Comparison of ENCODE assay signal across 8 cellular contexts in the genomic region with DNA sequence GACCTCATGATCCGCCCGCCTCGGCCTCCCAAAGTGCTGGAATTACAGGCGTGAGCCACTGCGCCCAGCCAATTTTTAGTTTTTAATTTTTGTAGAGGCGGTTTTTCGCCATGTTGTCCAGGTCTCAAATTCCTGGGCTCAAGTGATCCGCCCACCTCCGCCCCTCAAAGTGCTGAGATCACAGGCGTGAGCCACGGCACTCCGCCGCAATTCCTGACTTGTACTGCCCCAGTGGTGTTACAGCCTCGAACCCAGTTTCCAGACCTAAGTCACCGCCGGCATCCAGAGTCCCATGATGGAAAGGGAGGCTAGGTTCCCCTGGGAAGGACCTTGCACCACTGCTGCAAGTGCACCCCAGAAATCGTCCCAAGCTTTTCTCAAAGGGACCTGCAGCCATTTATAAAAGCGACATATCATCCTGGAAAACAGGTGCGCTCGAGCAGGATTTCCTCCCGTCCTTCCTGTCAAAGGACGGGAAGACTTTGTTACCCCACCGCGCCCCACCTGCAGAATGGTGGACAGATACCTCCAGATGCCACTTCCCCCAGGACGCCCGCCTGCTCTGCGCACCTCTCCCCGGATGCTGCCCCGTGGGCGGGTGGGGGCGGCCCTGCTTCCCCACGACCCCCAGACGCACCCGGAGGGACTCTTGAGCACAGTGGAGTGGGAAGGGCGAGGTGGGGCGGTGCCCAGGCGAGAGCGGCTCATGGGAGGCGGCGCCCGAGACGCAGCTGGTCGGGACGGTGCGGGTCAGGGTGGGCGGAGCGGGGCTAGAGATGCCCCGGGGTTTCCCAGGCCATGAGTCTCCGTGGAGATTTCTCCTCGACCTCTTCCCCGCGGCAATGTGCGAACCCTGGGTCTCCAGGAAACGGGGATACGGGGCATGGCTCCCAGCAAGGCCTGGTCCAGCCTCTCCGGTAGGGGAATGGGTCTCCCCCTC. TPM values are rescaled to one million over a fixed set of nuclear protein-coding genes. Genes with fewer than 3 reads are reported as not detected.
DNase-seq lines count a peak whose midpoint lies in the region; ATAC-seq, FAIRE-seq and TF ChIP-seq lines count a peak whose summit lies in the region.

No MANE protein-coding gene starts in this region.

- H2AFZ ChIP-seq in OCI-LY7 (ENCODE audit: low read length) = peak overlapping the region; percentile 60; the same call in 1 of the 2 replicates

- no peaks in the 10 kb centered on the region for H3K9me3 Mint-ChIP-seq in activated naive CD4-positive, alpha-beta T cell treated with anti-CD3 and anti-CD28 coated beads for 36 hours
- H3K9me3 Mint-ChIP-seq in glutamatergic neuron (ENCODE audit: unreplicated experiment) = peaks cover 14% of the 10 kb centered on the region

- H3K79me2 ChIP-seq in OCI-LY7 (ENCODE audit: insufficient read depth, low read depth, low read length) = peaks cover 13% of the 10 kb centered on the region; the same call in 1 of the 2 replicates

- H3K4me3 ChIP-seq in OCI-LY7 (ENCODE audit: low read depth, low read length, poor library complexity, severe bottlenecking) (peak overlapping the region; percentile 86), ovary (peak overlapping the region; percentile 36)

- DNase-seq in COLO668 (lab: John Stamatoyannopoulos, UW; ENCODE audit: unreplicated experiment) (peak; percentile 90), OCI-LY7 (ENCODE audit: low spot score) (peak; percentile 61), glutamatergic neuron (peak; percentile 79), ovary (peak; percentile 78 to 88 (median 83)), H54 (ENCODE audit: insufficient read length, low spot score) (no peak)
- peak; percentile 57 for DNase-seq in activated naive CD4-positive, alpha-beta T cell treated with anti-CD3 and anti-CD28 coated beads for 36 hours

- H3K27ac ChIP-seq in OCI-LY7 (ENCODE audit: low read depth, low read length, poor library complexity, severe bottlenecking) (peak overlapping the region; percentile 90), ovary (peak overlapping the region; percentile 83 to 96)

- no peaks in the 10 kb centered on the region for H3K9me2 ChIP-seq in OCI-LY7 (ENCODE audit: insufficient read depth, low read length)

- POLR2A ChIA-PET in OCI-LY7 (lab: Charles Lee) = interaction anchor here (0.7 to 1.5 kb wide), 2 partner anchors 71 to 77 kb away, joined by 3 read pairs; no protein-coding TSS in a partner anchor

- WGBS in ovary, 3 donors = 32 to 52% (median 32%) methylated on average over 54 to 56 of the region's 56 CpGs

- CTCF ChIA-PET in OCI-LY7 (lab: Charles Lee; ENCODE audit: unreplicated experiment) = no interaction called here
- CTCF ChIA-PET in activated naive CD4-positive, alpha-beta T cell treated with anti-CD3 and anti-CD28 coated beads for 36 hours (lab: Charles Lee) = interaction anchor here (1.8 to 2.8 kb wide), 2 partner anchors 13 to 137 kb away, joined by 5 to 17 read pairs; a partner anchor contains a TSS

- peak overlapping the region; percentile 89 for H3K4me2 ChIP-seq in OCI-LY7 (ENCODE audit: low read length)

- no peaks in the 10 kb centered on the region for H3K27me3 Mint-ChIP-seq in activated naive CD4-positive, alpha-beta T cell treated with anti-CD3 and anti-CD28 coated beads for 36 hours (ENCODE audit: low read depth)
- peaks cover 11% of the 10 kb centered on the region for H3K27me3 Mint-ChIP-seq in glutamatergic neuron (ENCODE audit: unreplicated experiment)

- H3K27ac Mint-ChIP-seq in activated naive CD4-positive, alpha-beta T cell treated with anti-CD3 and anti-CD28 coated beads for 36 hours = peak overlapping the region; percentile 100
- peak overlapping the region; percentile 99 for H3K27ac Mint-ChIP-seq in glutamatergic neuron (ENCODE audit: unreplicated experiment)

- peaks cover 38% of the 10 kb centered on the region for H3K36me3 ChIP-seq in OCI-LY7 (ENCODE audit: insufficient read depth, low read length)
- H3K36me3 ChIP-seq in ovary = no peaks in the 10 kb centered on the region

- TF ChIP-seq CTCF in OCI-LY7 (conservative IDR thresholded peaks at IDR 0.05; ENCODE audit: low read length) (no peak), glutamatergic neuron (IDR thresholded peaks at IDR 0.05; ENCODE audit: partially characterized antibody, unreplicated experiment) (no peak), ovary (IDR thresholded peaks at IDR 0.05) (no peak)

- no peaks in the 10 kb centered on the region for H4K20me1 ChIP-seq in OCI-LY7 (ENCODE audit: insufficient read depth, low read length)

- H3K27me3 ChIP-seq in ovary = no peaks in the 10 kb centered on the region

- TF ChIP-seq POLR2A in ovary (IDR thresholded peaks at IDR 0.05) (peak; percentile 53), H54 (IDR thresholded peaks at IDR 0.05; ENCODE audit: low read depth, low read length) (no peak)

- peaks cover 9% of the 10 kb centered on the region for H3K4me1 ChIP-seq in OCI-LY7 (ENCODE audit: insufficient read depth, low read length, poor library complexity, severe bottlenecking)
- H3K4me1 ChIP-seq in ovary (ENCODE audit: insufficient read depth) = no peaks in the 10 kb centered on the region

- peaks cover 26% of the 10 kb centered on the region for H3K36me3 Mint-ChIP-seq in activated naive CD4-positive, alpha-beta T cell treated with anti-CD3 and anti-CD28 coated beads for 36 hours (ENCODE audit: low read depth)
- peaks cover 5% of the 10 kb centered on the region for H3K36me3 Mint-ChIP-seq in glutamatergic neuron (ENCODE audit: unreplicated experiment)

- intact Hi-C loops in OCI-LY7 (cut with micrococcal nuclease; ENCODE audit: unreplicated experiment) (no loop called here), ovary (cut with DNase I) (no loop called here)
- intact Hi-C loops in activated naive CD4-positive, alpha-beta T cell treated with anti-CD3 and anti-CD28 coated beads for 36 hours (cut with micrococcal nuclease) = loop anchor here (5.0 kb wide), 5 partner anchors 45 to 470 kb away; a partner anchor contains a TSS

- TF ChIP-seq EP300 in ovary (IDR thresholded peaks at IDR 0.05) = no peak

- H3K9me3 ChIP-seq in OCI-LY7 (ENCODE audit: low read length) (no peaks in the 10 kb centered on the region), ovary (no peaks in the 10 kb centered on the region)

- ATAC-seq in GM19395 (IDR thresholded peaks at IDR 0.05; ENCODE audit: unreplicated experiment) = peak; percentile 59
- ATAC-seq in HG03457 (IDR thresholded peaks at IDR 0.05; ENCODE audit: unreplicated experiment) = peak; percentile 35

- H3K4me1 Mint-ChIP-seq in activated naive CD4-positive, alpha-beta T cell treated with anti-CD3 and anti-CD28 coated beads for 36 hours (ENCODE audit: low read depth) = peaks cover 11% of the 10 kb centered on the region
- H3K4me1 Mint-ChIP-seq in glutamatergic neuron (ENCODE audit: low read depth, unreplicated experiment) = peaks cover 3% of the 10 kb centered on the region

- no TSS peak for BruUV-seq in OCI-LY7 (replicated peaks; lab: Mats Ljungman, UMichigan)

- H3K4me3 Mint-ChIP-seq in activated naive CD4-positive, alpha-beta T cell treated with anti-CD3 and anti-CD28 coated beads for 36 hours = peak overlapping the region; percentile 94
- peak overlapping the region; percentile 99 for H3K4me3 Mint-ChIP-seq in glutamatergic neuron (ENCODE audit: unreplicated experiment)

- FAIRE-seq in H54 (lab: Jason Lieb, UNC) = no peak

RNA-seq across cellular contexts. Expression of a gene that starts 1.0 kb away (rescaled TPM):
- 4,261 and 4,291 TPM in 2 replicates for total RNA-seq in OCI-LY7 (2014; rRNA removed; shearing (Covaris generic))
- total RNA-seq in OCI-LY7 (2022) = 2,447 and 2,466 TPM in 2 replicates
- total RNA-seq in activated naive CD4-positive, alpha-beta T cell treated with anti-CD3 and anti-CD28 coated beads for 36 hours = 1,000 to 10,000 TPM; 3,331 to 3,466 TPM
- 1,779 TPM for total RNA-seq in glutamatergic neuron (ENCODE audit: unreplicated experiment)
- total RNA-seq in ovary = over 10,000 TPM in 1 of 7 donors, 1,000 to 10,000 TPM in 6; 6,380 to 12,508 (median 7,126) TPM
- over 10,000 TPM in 1 of 2 donors, 1,000 to 10,000 TPM in 1; 4,233 to 12,949 TPM for polyA plus RNA-seq in ovary

RNA-seq across cellular contexts. Expression of a gene that starts 11.8 kb away (rescaled TPM):
- 13.4 and 23.1 TPM in 2 replicates for total RNA-seq in OCI-LY7 (2014; rRNA removed; shearing (Covaris generic))
- total RNA-seq in OCI-LY7 (2022) (21.5 and 30.1 TPM in 2 replicates), glutamatergic neuron (ENCODE audit: unreplicated experiment) (15.8 TPM), ovary (10 to 100 TPM; 11.9 to 21.4 (median 18.1) TPM)
- 1 to 10 TPM; 7.9 to 9.0 TPM for total RNA-seq in activated naive CD4-positive, alpha-beta T cell treated with anti-CD3 and anti-CD28 coated beads for 36 hours
- 10 to 100 TPM; 13.0 to 16.1 TPM for polyA plus RNA-seq in ovary

RNA-seq across cellular contexts. Expression of a gene that starts 14.1 kb away (rescaled TPM):
- total RNA-seq in OCI-LY7 (2014; rRNA removed; shearing (Covaris generic)) = 74.2 and 94.5 TPM in 2 replicates
- total RNA-seq in OCI-LY7 (2022) (85.3 and 104 TPM in 2 replicates), glutamatergic neuron (ENCODE audit: unreplicated experiment) (40.9 TPM), ovary (10 to 100 TPM; 31.3 to 62.1 (median 37.9) TPM)
- total RNA-seq in activated naive CD4-positive, alpha-beta T cell treated with anti-CD3 and anti-CD28 coated beads for 36 hours = 10 to 100 TPM; 63.7 to 66.5 TPM
- 10 to 100 TPM in 1 of 2 donors, 1 to 10 TPM in 1; 7.9 to 33.1 TPM for polyA plus RNA-seq in ovary

RNA-seq across cellular contexts. Expression of a gene that starts 18.1 kb away (rescaled TPM):
- 25.3 and 35.4 TPM in 2 replicates for total RNA-seq in OCI-LY7 (2014; rRNA removed; shearing (Covaris generic))
- total RNA-seq in OCI-LY7 (2022) (64.1 and 64.6 TPM in 2 replicates), glutamatergic neuron (ENCODE audit: unreplicated experiment) (56.8 TPM), ovary (100 to 1,000 TPM in 5 of 7 donors, 10 to 100 TPM in 2; 40.5 to 158 (median 107) TPM)
- 10 to 100 TPM; 62.7 to 70.0 TPM for total RNA-seq in activated naive CD4-positive, alpha-beta T cell treated with anti-CD3 and anti-CD28 coated beads for 36 hours
- 100 to 1,000 TPM in 1 of 2 donors, 10 to 100 TPM in 1; 55.1 to 146 TPM for polyA plus RNA-seq in ovary

RNA-seq across cellular contexts. Expression of a gene that starts 22.8 kb away (rescaled TPM):
- 78.8 and 91.2 TPM in 2 replicates for total RNA-seq in OCI-LY7 (2014; rRNA removed; shearing (Covaris generic))
- total RNA-seq in OCI-LY7 (2022) = 96.9 and 97.7 TPM in 2 replicates
- total RNA-seq in activated naive CD4-positive, alpha-beta T cell treated with anti-CD3 and anti-CD28 coated beads for 36 hours = 100 to 1,000 TPM; 398 to 404 TPM
- total RNA-seq in glutamatergic neuron (ENCODE audit: unreplicated experiment) = 499 TPM
- total RNA-seq in ovary = 1,000 to 10,000 TPM in 4 of 7 donors, 100 to 1,000 TPM in 3; 327 to 2,249 (median 1,321) TPM
- polyA plus RNA-seq in ovary = 100 to 1,000 TPM; 378 to 647 TPM
